In genomic region chr18:12659904-12660605, GRCh38 we compare ENCODE assay signal across 8 cellular contexts. TPM values are rescaled to one million over a fixed set of nuclear protein-coding genes. Genes with fewer than 3 reads are reported as not detected.
DNase-seq lines count a peak whose midpoint lies in the region; ATAC-seq and FAIRE-seq lines count a peak whose summit lies in the region.

No MANE protein-coding gene starts in this region.

- FAIRE-seq in GM19239 (lab: Jason Lieb, UNC) (peak; percentile 73), frontal cortex (lab: Jason Lieb, UNC) (peak; percentile 89)

- no peaks in the 10 kb centered on the region for H3K36me3 Mint-ChIP-seq in CD4-positive, CD25-positive, alpha-beta regulatory T cell
- no peaks in the 10 kb centered on the region for H3K36me3 Mint-ChIP-seq in activated T-cell treated with anti-CD3 and anti-CD28 coated beads, Interleukin-2, amount 50 U/mL, for 24 hours (ENCODE audit: low read depth)

- H3K4me1 Mint-ChIP-seq in CD4-positive, CD25-positive, alpha-beta regulatory T cell = peaks cover 5 to 16% (median 9%) of the 10 kb centered on the region in 4 donors
- H3K4me1 Mint-ChIP-seq in activated T-cell treated with anti-CD3 and anti-CD28 coated beads, Interleukin-2, amount 50 U/mL, for 24 hours (ENCODE audit: low read depth) = peaks cover 23% of the 10 kb centered on the region

- DNase-seq in CD4-positive, CD25-positive, alpha-beta regulatory T cell = peak in 2 of 3 donors; percentile 46 to 63
- DNase-seq in GM19239 (ENCODE audit: insufficient read length, low spot score) (no peak), NCI-H69 (lab: John Stamatoyannopoulos, UW) (peak; percentile 82), frontal cortex (ENCODE audit: low spot score in 2 of 2) (peak; percentile 69 to 72), renal cortical epithelial cell (ENCODE audit: low read depth) (peak; percentile 72)
- DNase-seq in activated T-cell treated with anti-CD3 and anti-CD28 coated beads, Interleukin-2, amount 50 U/mL, for 24 hours = peak; percentile 38

- no peak overlapping the region for H3K27ac Mint-ChIP-seq in CD4-positive, CD25-positive, alpha-beta regulatory T cell
- H3K27ac Mint-ChIP-seq in activated T-cell treated with anti-CD3 and anti-CD28 coated beads, Interleukin-2, amount 50 U/mL, for 24 hours = no peak overlapping the region

- peaks cover 25% of the 10 kb centered on the region for H3K27me3 Mint-ChIP-seq in CD4-positive, CD25-positive, alpha-beta regulatory T cell
- peaks cover 15% of the 10 kb centered on the region for H3K27me3 Mint-ChIP-seq in activated T-cell treated with anti-CD3 and anti-CD28 coated beads, Interleukin-2, amount 50 U/mL, for 24 hours

- H3K4me3 Mint-ChIP-seq in CD4-positive, CD25-positive, alpha-beta regulatory T cell = peak overlapping the region; percentile 11 to 88 (median 63)
- no peak overlapping the region for H3K4me3 Mint-ChIP-seq in activated T-cell treated with anti-CD3 and anti-CD28 coated beads, Interleukin-2, amount 50 U/mL, for 24 hours

- no peak overlapping the region for H3K27ac ChIP-seq in CD4-positive, CD25-positive, alpha-beta regulatory T cell (ENCODE audit: insufficient read depth, low read length, poor library complexity, severe bottlenecking)

- H3K9me3 ChIP-seq in CD4-positive, CD25-positive, alpha-beta regulatory T cell (ENCODE audit: control insufficient read depth in 2 of 2, low read length in 2 of 2) = no peaks in the 10 kb centered on the region

- H3K4me3 ChIP-seq in CD4-positive, CD25-positive, alpha-beta regulatory T cell (ENCODE audit: low read depth, low read length) = no peak overlapping the region

- peak in 1 of 2 donors; percentile 35 for ATAC-seq in CD4-positive, CD25-positive, alpha-beta regulatory T cell (ENCODE audit: low read depth in 2 of 2)
- ATAC-seq in HG03196 (IDR thresholded peaks at IDR 0.05; ENCODE audit: unreplicated experiment) = no peak
- no peak for ATAC-seq in HG03520 (IDR thresholded peaks at IDR 0.05; ENCODE audit: unreplicated experiment)

- peaks cover 8% of the 10 kb centered on the region for H3K27me3 ChIP-seq in CD4-positive, CD25-positive, alpha-beta regulatory T cell (ENCODE audit: control insufficient read depth, insufficient read depth, low read length)

- peaks cover 9% of the 10 kb centered on the region for H3K4me1 ChIP-seq in CD4-positive, CD25-positive, alpha-beta regulatory T cell (ENCODE audit: control insufficient read depth, insufficient read depth, low read length, poor library complexity, severe bottlenecking)

- no peaks in the 10 kb centered on the region for H3K36me3 ChIP-seq in CD4-positive, CD25-positive, alpha-beta regulatory T cell (ENCODE audit: control insufficient read depth, insufficient read depth, low read length)

- no peaks in the 10 kb centered on the region for H3K9me3 Mint-ChIP-seq in CD4-positive, CD25-positive, alpha-beta regulatory T cell
- H3K9me3 Mint-ChIP-seq in activated T-cell treated with anti-CD3 and anti-CD28 coated beads, Interleukin-2, amount 50 U/mL, for 24 hours = no peaks in the 10 kb centered on the region

RNA-seq across cellular contexts. Expression of gene SPIRE1, which starts 2.1 kb away (rescaled TPM):
- 2.7 TPM for total RNA-seq in CD4-positive, CD25-positive, alpha-beta regulatory T cell
- polyA plus RNA-seq in CD4-positive, CD25-positive, alpha-beta regulatory T cell = under 1 TPM in 3 of 4 donors, not detected in 1; 0.13 to 0.61 (median 0.49) TPM
- 104 TPM for total RNA-seq in frontal cortex
- total RNA-seq in renal cortical epithelial cell = 30.0 and 45.9 TPM in 2 replicates

RNA-seq across cellular contexts. Expression of gene CEP76, which starts 42.5 kb away (rescaled TPM):
- 8.8 TPM for total RNA-seq in CD4-positive, CD25-positive, alpha-beta regulatory T cell
- 10 to 100 TPM in 2 of 4 donors, 1 to 10 TPM in 2; 7.3 to 14.2 (median 9.3) TPM for polyA plus RNA-seq in CD4-positive, CD25-positive, alpha-beta regulatory T cell
- total RNA-seq in frontal cortex (24.5 TPM), renal cortical epithelial cell (13.7 and 14.3 TPM in 2 replicates)

RNA-seq across cellular contexts. Expression of gene PSMG2, which starts 42.8 kb away (rescaled TPM):
- total RNA-seq in CD4-positive, CD25-positive, alpha-beta regulatory T cell = 60.3 TPM
- 100 to 1,000 TPM; 145 to 199 (median 154) TPM for polyA plus RNA-seq in CD4-positive, CD25-positive, alpha-beta regulatory T cell
- 67.7 TPM for total RNA-seq in frontal cortex
- total RNA-seq in renal cortical epithelial cell = 52.8 and 111 TPM in 2 replicates
